In the genomic region with DNA sequence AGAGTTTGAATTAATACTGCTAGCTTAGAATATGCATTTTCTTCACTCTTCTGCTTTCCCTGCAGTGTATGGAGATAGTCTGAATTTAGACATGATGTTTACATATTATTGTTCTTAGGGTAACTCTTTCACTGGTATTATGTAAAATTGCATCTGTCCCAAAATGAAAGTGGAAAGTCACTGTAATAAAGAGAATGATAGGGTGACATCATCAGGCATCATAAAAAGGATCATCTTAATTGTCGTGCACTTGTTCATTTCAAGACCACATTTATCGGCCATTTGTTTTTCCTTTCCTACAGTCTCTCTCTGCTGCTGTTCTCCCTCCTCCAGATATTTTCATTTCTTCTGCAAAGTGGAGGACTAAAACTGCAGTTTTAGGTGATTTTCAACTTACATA, we compare ENCODE assay signal across 15 cellular contexts.
"Had no signal": no experiment of that assay in that cellular context is flagged by ENCODE, and none has a peak within 500 bp of the region (broad histone marks: within the 10 kb centered on the region; RNA-seq: fewer than 3 reads in every experiment).

No MANE protein-coding gene starts in this region.

- H3K27ac Mint-ChIP-seq: activated naive CD4-positive, alpha-beta T cell treated with anti-CD3 and anti-CD28 coated beads for 36 hours; naive thymus-derived CD4-positive, alpha-beta T cell had no signal

- H3K4me3 ChIP-seq: esophagus squamous epithelium, hepatocyte, left lung, mucosa of descending colon, tibial artery had no signal

- ATAC-seq: left lung; mucosa of descending colon; naive thymus-derived CD4-positive, alpha-beta T cell had no signal

- H3K27ac ChIP-seq: esophagus squamous epithelium, hepatocyte, left lung, neutrophil, parathyroid adenoma, tibial artery had no signal

- H3K4me1 ChIP-seq: left lung, parathyroid adenoma, tibial artery had no signal

- H3K4me3 Mint-ChIP-seq: activated naive CD4-positive, alpha-beta T cell treated with anti-CD3 and anti-CD28 coated beads for 36 hours; naive thymus-derived CD4-positive, alpha-beta T cell had no signal

- DNase-seq: activated naive CD4-positive, alpha-beta T cell treated with anti-CD3 and anti-CD28 coated beads for 36 hours; amniotic stem cell; central memory CD4-positive, alpha-beta T cell; effector CD8-positive, alpha-beta T cell; esophagus squamous epithelium; left lung; mucosa of descending colon; naive thymus-derived CD4-positive, alpha-beta T cell; stimulated activated CD4-positive, alpha-beta T cell treated with anti-CD3 and anti-CD28 coated beads, Interleukin-12 subunit alpha, Interleukin-12 subunit beta, amount 100 ng/mL, for 4 hours; stimulated activated CD4-positive, alpha-beta T cell treated with anti-CD3 and anti-CD28 coated beads, Interleukin-2, amount 100 ng/mL, for 24 hours; T-helper 9 cell; tibial artery had no signal

- H3K36me3 ChIP-seq: esophagus squamous epithelium, left lung, neutrophil, tibial artery had no signal

- H3K9me3 ChIP-seq: esophagus squamous epithelium, left lung, mucosa of descending colon, neutrophil, tibial artery had no signal

- H3K9me3 Mint-ChIP-seq: activated naive CD4-positive, alpha-beta T cell treated with anti-CD3 and anti-CD28 coated beads for 36 hours; naive thymus-derived CD4-positive, alpha-beta T cell had no signal

- H3K27me3 ChIP-seq: hepatocyte, left lung, neutrophil had no signal

- H3K36me3 Mint-ChIP-seq: naive thymus-derived CD4-positive, alpha-beta T cell had no signal
